In the genomic region with DNA sequence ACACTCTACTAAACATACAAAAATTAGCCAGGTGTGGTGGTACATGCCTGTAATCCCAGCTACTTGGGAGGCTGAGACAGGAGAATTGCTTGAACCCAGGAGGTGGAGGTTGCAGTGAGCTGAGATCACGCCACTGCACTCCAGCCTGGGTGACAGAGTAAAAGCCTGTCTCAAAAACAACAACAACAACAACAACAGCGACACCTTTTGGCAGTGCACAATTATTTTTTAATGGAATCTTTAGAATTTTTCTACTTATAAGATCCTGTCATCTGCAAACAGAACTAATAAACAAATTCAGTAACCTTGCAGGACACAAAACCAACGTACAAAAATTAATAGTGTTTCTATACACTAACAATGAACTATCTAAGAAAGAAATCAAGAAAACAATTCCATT, we compare ENCODE assay signal across 1 cellular context.
A peak's percentile ranks its signal among the peaks of the same experiment; 100 is the strongest.
TF ChIP-seq lines count a peak whose summit lies in the region.

No MANE protein-coding gene starts in this region.

TF ChIP-seq in HepG2, 621 proteins besides CTCF, POLR2A, EP300 and RAD21:
- peak; percentile 59 for TF ChIP-seq STAG1 (CRISPR knock-in tag; IDR thresholded peaks at IDR 0.05)
TF ChIP-seq in HepG2: peak in this region for 1; not testable (repeated sequence) for 620.
